Comparison of ENCODE assay signal across 1 cellular context in genomic region chr5:173736923-173737412, GRCh38.
A peak's percentile ranks its signal among the peaks of the same experiment; 100 is the strongest.
TF ChIP-seq lines count a peak whose summit lies in the region.

No MANE protein-coding gene starts in this region.

TF ChIP-seq in K562, 482 proteins besides CTCF, POLR2A, EP300 and RAD21 (continued from another document):
- TF ChIP-seq MNT (conservative IDR thresholded peaks at IDR 0.05) = no peak
- 0 out of 2 replicates have a peak, but pooled peaks have one; percentile 21 for TF ChIP-seq HDAC2 (IDR thresholded peaks at IDR 0.05)
- TF ChIP-seq NRF1 (conservative IDR thresholded peaks at IDR 0.05 in 1 of 2, IDR thresholded peaks at IDR 0.05 in 1 of 2) = 0 out of 4 replicates have a peak, but pooled peaks of 1 of the 2 experiments have one; percentile 17
- no peak for TF ChIP-seq ZNF175 (CRISPR knock-in tag; IDR thresholded peaks at IDR 0.05; ENCODE audit: low read depth)
- no peak for TF ChIP-seq GATA2 (CRISPR knock-in tag; IDR thresholded peaks at IDR 0.05)
- no peak for TF ChIP-seq SAFB (IDR thresholded peaks at IDR 0.05; ENCODE audit: borderline replicate concordance, low read depth, low read length)
- 0 out of 2 replicates have a peak, but pooled peaks have one; percentile 28 for TF ChIP-seq CREM (IDR thresholded peaks at IDR 0.05; ENCODE audit: low read depth)
- peak; percentile 22; the same call in 1 of the 2 replicates for TF ChIP-seq CBFA2T3 (IDR thresholded peaks at IDR 0.05)
- TF ChIP-seq RCOR1 (IDR thresholded peaks at IDR 0.05; ENCODE audit: borderline replicate concordance in 1 of 2, low read depth in 2 of 2, low read length in 2 of 2) = peak in 1 of 2 experiments; percentile 91; a peak in 2 of 4 replicates
- TF ChIP-seq CREB1 (IDR thresholded peaks at IDR 0.05) = no peak
- TF ChIP-seq CREB1 (CRISPR knock-in tag; IDR thresholded peaks at IDR 0.05) = no peak
- no peak for TF ChIP-seq CEBPG (CRISPR knock-in tag; IDR thresholded peaks at IDR 0.05)
- no peak for TF ChIP-seq CEBPG (tag; conservative IDR thresholded peaks at IDR 0.05 in 1 of 2, IDR thresholded peaks at IDR 0.05 in 1 of 2)
- TF ChIP-seq USF2 (CRISPR knock-in tag; IDR thresholded peaks at IDR 0.05) = no peak
- TF ChIP-seq ETV1 (tag; conservative IDR thresholded peaks at IDR 0.05; ENCODE audit: low read depth) = 0 out of 2 replicates have a peak, but pooled peaks have one; percentile 32
- TF ChIP-seq ZNF12 (CRISPR knock-in tag; IDR thresholded peaks at IDR 0.05) = no peak
- no peak for TF ChIP-seq NR2C2 (CRISPR knock-in tag; IDR thresholded peaks at IDR 0.05)
- peak; percentile 67; the same call in 1 of the 2 replicates for TF ChIP-seq NR2C2 (tag; IDR thresholded peaks at IDR 0.05)
- TF ChIP-seq NR2C1 (IDR thresholded peaks at IDR 0.05) = no peak
- peak; percentile 27; the same call in 1 of the 2 replicates for TF ChIP-seq NR2C1 (tag; IDR thresholded peaks at IDR 0.05)
